ENCODE assay signal across 24 cellular contexts in the genomic region with DNA sequence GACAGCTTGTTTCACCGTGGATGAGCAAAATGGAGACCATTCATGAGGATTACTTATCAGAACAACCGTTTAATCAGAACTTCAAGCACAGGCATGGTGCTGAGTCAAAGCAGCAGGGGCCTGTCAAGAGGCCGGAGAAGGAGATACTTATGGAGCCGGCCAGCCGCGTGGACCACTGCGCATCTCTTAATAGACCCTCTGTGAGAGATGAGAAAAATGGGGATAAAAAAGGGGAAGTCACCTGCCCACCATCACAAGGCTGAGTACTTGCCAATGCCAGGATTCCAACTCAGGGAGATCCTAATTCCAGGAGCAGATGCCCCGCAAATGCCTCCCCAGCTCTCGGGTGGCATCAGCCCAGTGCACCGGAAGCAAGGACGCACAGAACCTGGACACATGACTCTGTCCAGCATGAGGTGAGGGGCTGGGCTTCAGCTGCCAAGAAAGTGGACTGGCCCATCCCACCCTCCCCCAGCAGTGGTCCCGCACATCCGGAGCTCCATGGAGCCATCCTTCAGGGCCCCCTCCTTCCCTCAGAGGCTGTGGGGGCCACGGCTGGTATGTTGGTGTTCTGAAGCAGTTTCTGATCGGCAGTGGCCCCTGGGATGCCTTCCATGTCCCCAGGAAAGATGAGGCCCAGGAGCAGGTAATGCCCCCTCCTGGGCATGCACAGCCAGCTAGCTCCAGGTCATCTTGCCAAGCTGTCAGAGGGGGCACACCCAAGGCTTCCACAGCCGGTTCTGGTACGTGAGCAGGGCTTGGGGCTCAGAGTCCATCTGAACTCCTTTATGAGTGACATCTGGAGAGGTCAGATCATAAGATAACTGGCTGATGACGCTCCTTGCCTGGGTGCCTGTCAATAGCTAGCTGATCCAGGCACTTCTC.
"Had no signal": no experiment of that assay in that cellular context is flagged by ENCODE, and none has a peak within 500 bp of the region (broad histone marks: within the 10 kb centered on the region; RNA-seq: fewer than 3 reads in every experiment).

No MANE protein-coding gene starts in this region.

- H3K27me3 ChIP-seq: pancreas, stomach, suprapubic skin, vagina had no signal

- H3K4me3 Mint-ChIP-seq: activated CD4-positive, alpha-beta T cell treated with anti-CD3 and anti-CD28 coated beads, Interleukin-2, amount 10 ng/mL, durations not matched to agents 7 days and 5 days; activated CD8-positive, alpha-beta T cell treated with anti-CD3 and anti-CD28 coated beads, Interleukin-2, amount 10 ng/mL, durations not matched to agents 7 days and 5 days; activated naive CD4-positive, alpha-beta T cell treated with anti-CD3 and anti-CD28 coated beads for 36 hours; activated naive CD8-positive, alpha-beta T cell treated with anti-CD3 and anti-CD28 coated beads, Interleukin-2, amount 10 ng/mL, durations not matched to agents 7 days and 5 days; activated T-cell treated with anti-CD3 and anti-CD28 coated beads, Interleukin-2, amount 50 U/mL, for 4 hours; dendritic cell treated with granulocyte-macrophage colony-stimulating factor and Interleukin-4, amounts not matched to agents 40 ng/mL and 50 ng/mL, for 4 days; immature natural killer cell; naive thymus-derived CD8-positive, alpha-beta T cell had no signal

- H3K4me3 ChIP-seq: lower lobe of right lung, pancreas, stomach, suprapubic skin, vagina had no signal

- H3K4me1 Mint-ChIP-seq: activated CD4-positive, alpha-beta T cell treated with anti-CD3 and anti-CD28 coated beads, Interleukin-2, amount 10 ng/mL, durations not matched to agents 7 days and 5 days; activated naive CD8-positive, alpha-beta T cell treated with anti-CD3 and anti-CD28 coated beads, Interleukin-2, amount 10 ng/mL, durations not matched to agents 7 days and 5 days; immature natural killer cell had no signal

- H3K27ac ChIP-seq: lower lobe of right lung, pancreas, stomach, suprapubic skin, vagina had no signal

- ATAC-seq: activated CD8-positive, alpha-beta T cell treated with anti-CD3 and anti-CD28 coated beads, Interleukin-2, amount 10 ng/mL, durations not matched to agents 7 days and 5 days; esophagus mucosa; left lobe of liver; lower lobe of right lung; naive thymus-derived CD8-positive, alpha-beta T cell; pancreas; right cardiac atrium had no signal

- DNase-seq: activated CD4-positive, alpha-beta T cell treated with anti-CD3 and anti-CD28 coated beads, Interleukin-2, amount 10 ng/mL, durations not matched to agents 7 days and 5 days; activated CD8-positive, alpha-beta memory T cell treated with anti-CD3 and anti-CD28 coated beads, Interleukin-2, amount 50 U/mL, for 4 hours; activated CD8-positive, alpha-beta T cell treated with anti-CD3 and anti-CD28 coated beads, Interleukin-2, amount 10 ng/mL, durations not matched to agents 7 days and 5 days; activated naive CD4-positive, alpha-beta T cell treated with anti-CD3 and anti-CD28 coated beads for 36 hours; activated naive CD8-positive, alpha-beta T cell treated with anti-CD3 and anti-CD28 coated beads, Interleukin-2, amount 10 ng/mL, durations not matched to agents 7 days and 5 days; activated T-cell treated with anti-CD3 and anti-CD28 coated beads, Interleukin-2, amount 50 U/mL, for 4 hours; amniotic stem cell; effector CD4-positive, alpha-beta T cell; foreskin melanocyte; immature natural killer cell; lower lobe of right lung; mesendoderm; naive thymus-derived CD8-positive, alpha-beta T cell; right cardiac atrium; stimulated activated CD4-positive, alpha-beta T cell treated with anti-CD3 and anti-CD28 coated beads, Interleukin-1b, Interleukin-23, amount 100 ng/mL, for 48 hours; stomach; T-helper 2 cell; trophoblast cell had no signal

- H3K4me1 ChIP-seq: lower lobe of right lung, pancreas, stomach, vagina had no signal

- H3K27ac Mint-ChIP-seq: activated CD4-positive, alpha-beta T cell treated with anti-CD3 and anti-CD28 coated beads, Interleukin-2, amount 10 ng/mL, durations not matched to agents 7 days and 5 days; activated CD8-positive, alpha-beta T cell treated with anti-CD3 and anti-CD28 coated beads, Interleukin-2, amount 10 ng/mL, durations not matched to agents 7 days and 5 days; activated naive CD4-positive, alpha-beta T cell treated with anti-CD3 and anti-CD28 coated beads for 36 hours; activated naive CD8-positive, alpha-beta T cell treated with anti-CD3 and anti-CD28 coated beads, Interleukin-2, amount 10 ng/mL, durations not matched to agents 7 days and 5 days; dendritic cell treated with granulocyte-macrophage colony-stimulating factor and Interleukin-4, amounts not matched to agents 40 ng/mL and 50 ng/mL, for 4 days had no signal

- H3K9me3 Mint-ChIP-seq: activated CD4-positive, alpha-beta T cell treated with anti-CD3 and anti-CD28 coated beads, Interleukin-2, amount 10 ng/mL, durations not matched to agents 7 days and 5 days; activated naive CD4-positive, alpha-beta T cell treated with anti-CD3 and anti-CD28 coated beads for 36 hours; activated naive CD8-positive, alpha-beta T cell treated with anti-CD3 and anti-CD28 coated beads, Interleukin-2, amount 10 ng/mL, durations not matched to agents 7 days and 5 days; activated T-cell treated with anti-CD3 and anti-CD28 coated beads, Interleukin-2, amount 50 U/mL, for 4 hours; dendritic cell treated with granulocyte-macrophage colony-stimulating factor and Interleukin-4, amounts not matched to agents 40 ng/mL and 50 ng/mL, for 4 days; immature natural killer cell; naive thymus-derived CD8-positive, alpha-beta T cell had no signal

- H3K36me3 ChIP-seq: pancreas, suprapubic skin, vagina had no signal

- H3K27me3 Mint-ChIP-seq: activated CD4-positive, alpha-beta T cell treated with anti-CD3 and anti-CD28 coated beads, Interleukin-2, amount 10 ng/mL, durations not matched to agents 7 days and 5 days; activated naive CD8-positive, alpha-beta T cell treated with anti-CD3 and anti-CD28 coated beads, Interleukin-2, amount 10 ng/mL, durations not matched to agents 7 days and 5 days; naive thymus-derived CD8-positive, alpha-beta T cell had no signal

- H3K9me3 ChIP-seq: lower lobe of right lung, pancreas, stomach, suprapubic skin, vagina had no signal
